ENCODE assay signal across 12 cellular contexts in genomic region chr6:19465760-19466159, GRCh38.
DNase-seq lines count a peak whose midpoint lies in the region; ATAC-seq and TF ChIP-seq lines count a peak whose summit lies in the region.
"Had no signal": no experiment of that assay in that cellular context is flagged by ENCODE, and none has a peak within 500 bp of the region (broad histone marks: within the 10 kb centered on the region; RNA-seq: fewer than 3 reads in every experiment).

No MANE protein-coding gene starts in this region.

- no peak overlapping the region for H3K27ac Mint-ChIP-seq in T-cell
- H3K27ac Mint-ChIP-seq: activated CD4-positive, alpha-beta memory T cell treated with anti-CD3 and anti-CD28 coated beads, Interleukin-2, amount 10 ng/mL, durations not matched to agents 7 days and 5 days; naive B cell had no signal

- H3K36me3 Mint-ChIP-seq in T-cell = no peaks in the 10 kb centered on the region
- H3K36me3 Mint-ChIP-seq: naive B cell had no signal

- H3K36me3 ChIP-seq in SJSA1 (no peaks in the 10 kb centered on the region), tibial artery (no peaks in the 10 kb centered on the region)
- H3K36me3 ChIP-seq: MG63 had no signal

- no peaks in the 10 kb centered on the region; the same call in 1 of the 2 replicates for H3K27me3 ChIP-seq in SJSA1 (replicated peaks)
- no peaks in the 10 kb centered on the region for H3K27me3 ChIP-seq in tibial artery
- H3K27me3 ChIP-seq: MG63 had no signal

- H3K27ac ChIP-seq in SJSA1 (peak overlapping the region; percentile 48), tibial artery (peak overlapping the region; percentile 43 to 60)

- H3K4me3 ChIP-seq in SJSA1 = no peak overlapping the region
- no peak overlapping the region for H3K4me3 ChIP-seq in tibial artery
- H3K4me3 ChIP-seq: MG63 had no signal

- H3K4me1 ChIP-seq in SJSA1 (replicated peaks) (peaks cover 16% of the 10 kb centered on the region), tibial artery (peaks cover 0 to 17% (median 8%) of the 10 kb centered on the region in 4 donors)

- peaks cover 0 to 3% (median 0%) of the 10 kb centered on the region in 3 donors for H3K9me3 Mint-ChIP-seq in T-cell
- H3K9me3 Mint-ChIP-seq: activated CD4-positive, alpha-beta memory T cell treated with anti-CD3 and anti-CD28 coated beads, Interleukin-2, amount 10 ng/mL, durations not matched to agents 7 days and 5 days had no signal

- TF ChIP-seq POLR2A in GM18505 (IDR thresholded peaks at IDR 0.05; ENCODE audit: borderline replicate concordance, extremely low read depth, insufficient read depth, insufficient read length) = no peak

- H3K4me3 Mint-ChIP-seq in T-cell = no peak overlapping the region
- H3K4me3 Mint-ChIP-seq: activated CD4-positive, alpha-beta memory T cell treated with anti-CD3 and anti-CD28 coated beads, Interleukin-2, amount 10 ng/mL, durations not matched to agents 7 days and 5 days; naive B cell had no signal

- intact Hi-C loops in tibial artery (cut with DNase I; ENCODE audit: low total_unique reads) = no loop called here

- no peak for ATAC-seq in GM18505 (IDR thresholded peaks at IDR 0.05; ENCODE audit: unreplicated experiment)
- ATAC-seq in HG02970 (IDR thresholded peaks at IDR 0.05; ENCODE audit: low FRiP score, unreplicated experiment) = no peak
- ATAC-seq in T-cell (replicated peaks in 1 of 4) = no peak

- H3K9me3 ChIP-seq in SJSA1 (replicated peaks) (no peaks in the 10 kb centered on the region), tibial artery (no peaks in the 10 kb centered on the region)
- H3K9me3 ChIP-seq: MG63 had no signal

- POLR2A ChIA-PET in T-cell (lab: Charles Lee) = no interaction called here

- no peaks in the 10 kb centered on the region for H3K27me3 Mint-ChIP-seq in T-cell
- H3K27me3 Mint-ChIP-seq: activated CD4-positive, alpha-beta memory T cell treated with anti-CD3 and anti-CD28 coated beads, Interleukin-2, amount 10 ng/mL, durations not matched to agents 7 days and 5 days; naive B cell had no signal

- no peaks in the 10 kb centered on the region for H3K4me1 Mint-ChIP-seq in T-cell
- H3K4me1 Mint-ChIP-seq: activated CD4-positive, alpha-beta memory T cell treated with anti-CD3 and anti-CD28 coated beads, Interleukin-2, amount 10 ng/mL, durations not matched to agents 7 days and 5 days; naive B cell had no signal

- DNase-seq in NCI-H2196 (lab: John Stamatoyannopoulos, UW; ENCODE audit: unreplicated experiment) (peak; percentile 58), NCI-H2196 treated with DMSO at 0.1 percent for 48 hours (lab: John Stamatoyannopoulos, UW; ENCODE audit: unreplicated experiment) (no peak), SJSA1 (ENCODE audit: low read depth in 1 of 2, low spot score in 2 of 2) (peak; percentile 47 to 75), hepatic stellate cell (ENCODE audit: low spot score) (peak; percentile 45), tibial artery (no peak), T-cell (no peak)
- DNase-seq: activated CD4-positive, alpha-beta memory T cell treated with anti-CD3 and anti-CD28 coated beads, Interleukin-2, amount 10 ng/mL, durations not matched to agents 7 days and 5 days; AML-193; MG63; naive B cell had no signal

- no peak for TF ChIP-seq CTCF in tibial artery (IDR thresholded peaks at IDR 0.05)

- CTCF ChIA-PET in T-cell (lab: Charles Lee) = no interaction called here

Comparison
In these comparisons a context has a peak if more than half of its experiments do, and no peak if none do; other contexts are left out.
1. DNase-seq: peak in NCI-H2196 (single experiment), SJSA1 (2 of 2) and hepatic stellate cell (single experiment); none in NCI-H2196 treated with DMSO at 0.1 percent for 48 hours (single experiment), tibial artery (0 of 2) and T-cell (0 of 34).